22 cellular contexts compared by ENCODE assay signal in genomic region chr11:8745431-8745986, GRCh38.
DNase-seq lines count a peak whose midpoint lies in the region; ATAC-seq and TF ChIP-seq lines count a peak whose summit lies in the region.
"Had no signal": no experiment of that assay in that cellular context is flagged by ENCODE, and none has a peak within 500 bp of the region (broad histone marks: within the 10 kb centered on the region; RNA-seq: fewer than 3 reads in every experiment).

No MANE protein-coding gene starts in this region.

- peak; percentile 58 for ATAC-seq in HCT116
- ATAC-seq in WTC11 = no peak
- ATAC-seq: A549, HepG2 had no signal

- H3K9me3 ChIP-seq in HCT116 (ENCODE audit: control insufficient read depth in 1 of 2, insufficient read depth in 1 of 2, low read depth in 1 of 2, low read length in 2 of 2) (no peaks in the 10 kb centered on the region), sigmoid colon (no peaks in the 10 kb centered on the region), hepatocyte (ENCODE audit: low read depth) (no peaks in the 10 kb centered on the region)
- H3K9me3 ChIP-seq: A549, BE2C, SJCRH30 had no signal

- H3K36me3 Mint-ChIP-seq in WTC11 = no peaks in the 10 kb centered on the region
- H3K36me3 Mint-ChIP-seq: CD4-positive, CD25-positive, alpha-beta regulatory T cell had no signal

- CTCF ChIA-PET in HCT116 (lab: Charles Lee) (no interaction called here), WTC11 (lab: Charles Lee) (interaction anchor here (0.5 to 1.9 kb wide), 4 partner anchors 8 to 214 kb away, joined by 3 to 5 read pairs (median 4); no protein-coding TSS in a partner anchor)

- BruUV-seq in HCT116 (replicated peaks; lab: Mats Ljungman, UMichigan) = no TSS peak

- no peak for TF ChIP-seq RAD21 in HCT116 (IDR thresholded peaks at IDR 0.05; ENCODE audit: low read depth)

- H3K4me1 ChIP-seq in HCT116 (ENCODE audit: control insufficient read depth in 1 of 2, insufficient read depth in 2 of 2, low read length in 2 of 2) = peaks cover 19 to 28% of the 10 kb centered on the region in 2 experiments
- H3K4me1 ChIP-seq in sigmoid colon = peaks cover 0 to 73% (median 61%) of the 10 kb centered on the region in 4 donors
- peaks cover 9% of the 10 kb centered on the region for H3K4me1 ChIP-seq in hepatocyte (ENCODE audit: insufficient read depth)
- H3K4me1 ChIP-seq: BE2C, SJCRH30 had no signal

- POLR2A ChIA-PET in HCT116 (lab: Charles Lee) = no interaction called here
- POLR2A ChIA-PET in WTC11 (lab: Charles Lee) = no interaction called here

- TF ChIP-seq POLR2A in HCT116 (IDR thresholded peaks at IDR 0.05; ENCODE audit: borderline replicate concordance, extremely low read depth, insufficient read depth, insufficient read length) (no peak), sigmoid colon (IDR thresholded peaks at IDR 0.05) (no peak)

- H3K9me2 ChIP-seq in HCT116 (ENCODE audit: insufficient read depth) = no peaks in the 10 kb centered on the region
- no peaks in the 10 kb centered on the region for H3K9me2 ChIP-seq in hepatocyte (replicated peaks; ENCODE audit: insufficient read depth)

- TF ChIP-seq CTCF in HCT116 (IDR thresholded peaks at IDR 0.05 in 2 of 3, conservative IDR thresholded peaks at IDR 0.05 in 1 of 3; ENCODE audit: borderline replicate concordance in 1 of 3, insufficient read depth in 1 of 3, low read depth in 2 of 3, low read length in 2 of 3) = no peak
- TF ChIP-seq CTCF in WTC11 (IDR thresholded peaks at IDR 0.05) = no peak
- no peak for TF ChIP-seq CTCF in sigmoid colon (IDR thresholded peaks at IDR 0.05)
- no peak for TF ChIP-seq CTCF in hepatocyte (IDR thresholded peaks at IDR 0.05; ENCODE audit: poor library complexity)

- no peaks in the 10 kb centered on the region for H3K27me3 ChIP-seq in HCT116 (ENCODE audit: insufficient read depth, low read length)
- H3K27me3 ChIP-seq in sigmoid colon = no peaks in the 10 kb centered on the region
- H3K27me3 ChIP-seq in hepatocyte = no peaks in the 10 kb centered on the region
- H3K27me3 ChIP-seq: BE2C, SJCRH30 had no signal

- WGBS in sigmoid colon, 2 donors = 87 to 88% methylated on average over 3 of the region's 3 CpGs
- 94% methylated on average over 3 of the region's 3 CpGs for WGBS in hepatocyte (ENCODE audit: low lambda C conversion rate, missing lambda C conversion rate)

- RAD21 ChIA-PET in HCT116 (lab: Charles Lee; ENCODE audit: low non-redundant PET in 1 of 2, low total read pairs in 2 of 2, uncharacterized antibody in 2 of 2, unreplicated experiment in 2 of 2) = no interaction called here

- no peaks in the 10 kb centered on the region for H3K27me3 Mint-ChIP-seq in WTC11 (ENCODE audit: low read depth)

- TF ChIP-seq EP300 in sigmoid colon (IDR thresholded peaks at IDR 0.05) = no peak

- peak overlapping the region; percentile 57 for H3K4me2 ChIP-seq in HCT116 (ENCODE audit: low read length)
- no peak overlapping the region for H3K4me2 ChIP-seq in hepatocyte
- H3K4me2 ChIP-seq: A549, PC-9 had no signal

- H3K4me1 Mint-ChIP-seq in WTC11 = peaks cover 16% of the 10 kb centered on the region
- H3K4me1 Mint-ChIP-seq: CD4-positive, CD25-positive, alpha-beta regulatory T cell had no signal

- no peaks in the 10 kb centered on the region for H3K36me3 ChIP-seq in HCT116 (ENCODE audit: control insufficient read depth in 1 of 2, insufficient read depth in 2 of 2, low read length in 2 of 2)
- peaks cover 0 to 18% (median 2%) of the 10 kb centered on the region in 4 donors for H3K36me3 ChIP-seq in sigmoid colon
- H3K36me3 ChIP-seq in hepatocyte (replicated peaks; ENCODE audit: insufficient read depth, low read depth) = no peaks in the 10 kb centered on the region
- H3K36me3 ChIP-seq: BE2C had no signal

- H3K27ac Mint-ChIP-seq in WTC11 = peak overlapping the region; percentile 21
- H3K27ac Mint-ChIP-seq: HFFc6 had no signal

- H3K4me3 ChIP-seq in HCT116 (replicated peaks in 1 of 2; ENCODE audit: low read depth in 1 of 2, low read length in 2 of 2) (no peak overlapping the region), sigmoid colon (no peak overlapping the region), hepatocyte (no peak overlapping the region)
- H3K4me3 ChIP-seq: A549, PC-9, SJCRH30 had no signal

- H3K4me3 Mint-ChIP-seq in WTC11 = no peak overlapping the region
- H3K4me3 Mint-ChIP-seq: CD4-positive, CD25-positive, alpha-beta regulatory T cell; HFFc6 had no signal

- H3K9ac ChIP-seq in HCT116 (ENCODE audit: low read length) = no peak overlapping the region

- H4K20me1 ChIP-seq in HCT116 (ENCODE audit: insufficient read depth) = no peaks in the 10 kb centered on the region
- H4K20me1 ChIP-seq in hepatocyte (ENCODE audit: insufficient read depth, poor library complexity, severe bottlenecking) = no peaks in the 10 kb centered on the region

- H3K9me3 Mint-ChIP-seq in WTC11 = no peaks in the 10 kb centered on the region
- H3K9me3 Mint-ChIP-seq: HFFc6 had no signal

- no peak for DNase-seq in HCT116 (ENCODE audit: low read depth, low spot score)
- no peak for DNase-seq in WTC11 (ENCODE audit: low spot score)
- DNase-seq in islet precursor cell = peak; percentile 35
- DNase-seq in sigmoid colon = peak; percentile 19
- no peak for DNase-seq in hepatocyte (ENCODE audit: low spot score)
- DNase-seq in C1 segment of cervical spinal cord (lab: John Stamatoyannopoulos, UW) = no peak
- DNase-seq in NCI-H226 = no peak
- DNase-seq: BE2C; CD4-positive, CD25-positive, alpha-beta regulatory T cell; H7; HFFc6; KBM-7; NCI-H1092; NCI-H1436; NCI-H187 treated with DMSO at 0.1 percent for 48 hours; NCI-H2227 treated with DMSO at 0.1 percent for 48 hours; NCI-H510A treated with DMSO at 0.1 percent for 48 hours; NCI-H748 treated with DMSO at 0.1 percent for 48 hours; PC-9; SJCRH30 had no signal

- no peaks in the 10 kb centered on the region for H3K79me2 ChIP-seq in HCT116 (ENCODE audit: insufficient read depth, low read length)
- peaks cover 9% of the 10 kb centered on the region for H3K79me2 ChIP-seq in hepatocyte

- intact Hi-C loops in HCT116 (cut with micrococcal nuclease) (no loop called here), sigmoid colon (cut with DNase I) (no loop called here)

- no peak overlapping the region for H2AFZ ChIP-seq in HCT116 (ENCODE audit: low read depth, low read length, poor library complexity, severe bottlenecking)
- no peak overlapping the region for H2AFZ ChIP-seq in hepatocyte
- H2AFZ ChIP-seq: PC-9 had no signal

- H3K27ac ChIP-seq in HCT116 (ENCODE audit: low read depth, low read length) = no peak overlapping the region
- peak overlapping the region in 1 of 4 donors; percentile 5 for H3K27ac ChIP-seq in sigmoid colon
- H3K27ac ChIP-seq in hepatocyte = no peak overlapping the region
- H3K27ac ChIP-seq: A549, PC-9, SJCRH30 had no signal

TF ChIP-seq in HCT116, 20 proteins besides CTCF, POLR2A, EP300 and RAD21 (continues in another document):
- TF ChIP-seq, protein P1, sequence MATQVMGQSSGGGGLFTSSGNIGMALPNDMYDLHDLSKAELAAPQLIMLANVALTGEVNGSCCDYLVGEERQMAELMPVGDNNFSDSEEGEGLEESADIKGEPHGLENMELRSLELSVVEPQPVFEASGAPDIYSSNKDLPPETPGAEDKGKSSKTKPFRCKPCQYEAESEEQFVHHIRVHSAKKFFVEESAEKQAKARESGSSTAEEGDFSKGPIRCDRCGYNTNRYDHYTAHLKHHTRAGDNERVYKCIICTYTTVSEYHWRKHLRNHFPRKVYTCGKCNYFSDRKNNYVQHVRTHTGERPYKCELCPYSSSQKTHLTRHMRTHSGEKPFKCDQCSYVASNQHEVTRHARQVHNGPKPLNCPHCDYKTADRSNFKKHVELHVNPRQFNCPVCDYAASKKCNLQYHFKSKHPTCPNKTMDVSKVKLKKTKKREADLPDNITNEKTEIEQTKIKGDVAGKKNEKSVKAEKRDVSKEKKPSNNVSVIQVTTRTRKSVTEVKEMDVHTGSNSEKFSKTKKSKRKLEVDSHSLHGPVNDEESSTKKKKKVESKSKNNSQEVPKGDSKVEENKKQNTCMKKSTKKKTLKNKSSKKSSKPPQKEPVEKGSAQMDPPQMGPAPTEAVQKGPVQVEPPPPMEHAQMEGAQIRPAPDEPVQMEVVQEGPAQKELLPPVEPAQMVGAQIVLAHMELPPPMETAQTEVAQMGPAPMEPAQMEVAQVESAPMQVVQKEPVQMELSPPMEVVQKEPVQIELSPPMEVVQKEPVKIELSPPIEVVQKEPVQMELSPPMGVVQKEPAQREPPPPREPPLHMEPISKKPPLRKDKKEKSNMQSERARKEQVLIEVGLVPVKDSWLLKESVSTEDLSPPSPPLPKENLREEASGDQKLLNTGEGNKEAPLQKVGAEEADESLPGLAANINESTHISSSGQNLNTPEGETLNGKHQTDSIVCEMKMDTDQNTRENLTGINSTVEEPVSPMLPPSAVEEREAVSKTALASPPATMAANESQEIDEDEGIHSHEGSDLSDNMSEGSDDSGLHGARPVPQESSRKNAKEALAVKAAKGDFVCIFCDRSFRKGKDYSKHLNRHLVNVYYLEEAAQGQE (IDR thresholded peaks at IDR 0.05; ENCODE audit: low read depth) = no peak
- TF ChIP-seq JUND (IDR thresholded peaks at IDR 0.05) (no peak), FOSL1 (IDR thresholded peaks at IDR 0.05; ENCODE audit: low read depth) (no peak)

TF ChIP-seq in WTC11, 78 proteins besides CTCF, POLR2A, EP300 and RAD21 (continues in another document):
- TF ChIP-seq JUN (CRISPR knock-in tag; IDR thresholded peaks at IDR 0.05) (no peak), ZNF416 (CRISPR knock-in tag; IDR thresholded peaks at IDR 0.05) (no peak), E2F4 (CRISPR knock-in tag; IDR thresholded peaks at IDR 0.05; ENCODE audit: borderline replicate concordance, low read depth) (no peak), PRRX2 (CRISPR knock-in tag; IDR thresholded peaks at IDR 0.05) (no peak), TEAD1 (CRISPR knock-in tag; IDR thresholded peaks at IDR 0.05) (no peak), NR3C1 (CRISPR knock-in tag; conservative IDR thresholded peaks at IDR 0.05; ENCODE audit: low read depth) (no peak)

Comparison
In these comparisons a context has a peak if more than half of its experiments do, and no peak if none do; other contexts are left out.
1. DNase-seq: peak in islet precursor cell (single experiment) and sigmoid colon (single experiment); none in HCT116 (single experiment), WTC11 (single experiment), hepatocyte (single experiment), C1 segment of cervical spinal cord (0 of 14) and NCI-H226 (single experiment).